Comparison of ENCODE assay signal across 21 cellular contexts in genomic region chr6:47371139-47371874, GRCh38.
"Had no signal": no experiment of that assay in that cellular context is flagged by ENCODE, and none has a peak within 500 bp of the region (broad histone marks: within the 10 kb centered on the region; RNA-seq: fewer than 3 reads in every experiment).

No MANE protein-coding gene starts in this region.

- H3K27me3 ChIP-seq: ascending aorta, brain microvascular endothelial cell, esophagus muscularis mucosa, left lung, thyroid gland had no signal

- DNase-seq: activated CD4-positive, alpha-beta T cell treated with anti-CD3 and anti-CD28 coated beads, Interleukin-2, amount 10 ng/mL, durations not matched to agents 7 days and 5 days; activated CD4-positive, CD25-positive, alpha-beta regulatory T cell treated with anti-CD3 and anti-CD28 coated beads, Interleukin-2, amount 50 U/mL, for 72 hours; activated CD8-positive, alpha-beta T cell treated with anti-CD3 and anti-CD28 coated beads, Interleukin-2, amount 10 ng/mL, durations not matched to agents 7 days and 5 days; activated gamma-delta T cell treated with Interleukin-2 at 50 U/mL for 16 hours; brain microvascular endothelial cell; central memory CD4-positive, alpha-beta T cell; kidney glomerular epithelial cell; left lung; naive thymus-derived CD4-positive, alpha-beta T cell; retina; stimulated activated CD4-positive, alpha-beta T cell treated with anti-CD3 and anti-CD28 coated beads, Interleukin-4, amount 100 ng/mL, for 24 hours; stimulated activated naive CD8-positive, alpha-beta T cell treated with anti-CD3 and anti-CD28 coated beads, Interleukin-15, Interleukin-2, amounts not matched to agents 100 U/mL and 50 U/mL, for 24 hours; substantia nigra; T-cell; thyroid gland had no signal

- H3K9me3 ChIP-seq: ascending aorta, esophagus muscularis mucosa, left lung, thyroid gland had no signal

- H3K9me3 Mint-ChIP-seq: activated CD4-positive, alpha-beta T cell treated with anti-CD3 and anti-CD28 coated beads, Interleukin-2, amount 10 ng/mL, durations not matched to agents 7 days and 5 days; activated naive CD4-positive, alpha-beta T cell treated with anti-CD3 and anti-CD28 coated beads, Interleukin-2, amount 50 U/mL, for 24 hours; T-cell; T-helper 2 cell treated with Interferon-gamma antibody and Interleukin-4, amounts not matched to agents 5 μg/mL and 100 μg/mL, for 36 hours had no signal

- H3K27ac ChIP-seq: ascending aorta, brain microvascular endothelial cell, esophagus muscularis mucosa, left lung, thyroid gland, VCaP had no signal

- ATAC-seq: activated CD8-positive, alpha-beta T cell treated with anti-CD3 and anti-CD28 coated beads, Interleukin-2, amount 10 ng/mL, durations not matched to agents 7 days and 5 days; left lung; naive thymus-derived CD4-positive, alpha-beta T cell; stimulated activated naive CD8-positive, alpha-beta T cell treated with anti-CD3 and anti-CD28 coated beads, Interleukin-15, Interleukin-2, amounts not matched to agents 100 U/mL and 50 U/mL, for 24 hours; T-cell had no signal

- H3K36me3 Mint-ChIP-seq: activated naive CD4-positive, alpha-beta T cell treated with anti-CD3 and anti-CD28 coated beads, Interleukin-2, amount 50 U/mL, for 24 hours; naive thymus-derived CD4-positive, alpha-beta T cell; T-cell had no signal

- H3K27ac Mint-ChIP-seq: activated CD4-positive, alpha-beta T cell treated with anti-CD3 and anti-CD28 coated beads, Interleukin-2, amount 10 ng/mL, durations not matched to agents 7 days and 5 days; activated CD8-positive, alpha-beta T cell treated with anti-CD3 and anti-CD28 coated beads, Interleukin-2, amount 10 ng/mL, durations not matched to agents 7 days and 5 days; activated naive CD4-positive, alpha-beta T cell treated with anti-CD3 and anti-CD28 coated beads, Interleukin-2, amount 50 U/mL, for 24 hours; naive thymus-derived CD4-positive, alpha-beta T cell; T-cell; T-helper 2 cell treated with Interferon-gamma antibody and Interleukin-4, amounts not matched to agents 5 μg/mL and 100 μg/mL, for 36 hours had no signal

- H3K27me3 Mint-ChIP-seq: T-cell had no signal

- H3K4me3 ChIP-seq: ascending aorta, esophagus muscularis mucosa, left lung, thyroid gland had no signal

- H3K36me3 ChIP-seq: ascending aorta, brain microvascular endothelial cell, esophagus muscularis mucosa, left lung, thyroid gland had no signal

- H3K4me1 Mint-ChIP-seq: activated CD4-positive, alpha-beta T cell treated with anti-CD3 and anti-CD28 coated beads, Interleukin-2, amount 10 ng/mL, durations not matched to agents 7 days and 5 days; activated naive CD4-positive, alpha-beta T cell treated with anti-CD3 and anti-CD28 coated beads, Interleukin-2, amount 50 U/mL, for 24 hours; neural crest cell; T-cell had no signal

- H3K4me3 Mint-ChIP-seq: activated CD4-positive, alpha-beta T cell treated with anti-CD3 and anti-CD28 coated beads, Interleukin-2, amount 10 ng/mL, durations not matched to agents 7 days and 5 days; activated CD8-positive, alpha-beta T cell treated with anti-CD3 and anti-CD28 coated beads, Interleukin-2, amount 10 ng/mL, durations not matched to agents 7 days and 5 days; activated naive CD4-positive, alpha-beta T cell treated with anti-CD3 and anti-CD28 coated beads, Interleukin-2, amount 50 U/mL, for 24 hours; naive thymus-derived CD4-positive, alpha-beta T cell; neural crest cell; T-cell; T-helper 2 cell treated with Interferon-gamma antibody and Interleukin-4, amounts not matched to agents 5 μg/mL and 100 μg/mL, for 36 hours had no signal

- H3K4me1 ChIP-seq: ascending aorta, esophagus muscularis mucosa, left lung, thyroid gland had no signal
